Comparison of ENCODE assay signal across 5 cellular contexts in genomic region chr5:5666076-5666365, GRCh38.
"Had no signal": no experiment of that assay in that cellular context is flagged by ENCODE, and none has a peak within 500 bp of the region (broad histone marks: within the 10 kb centered on the region; RNA-seq: fewer than 3 reads in every experiment).

No MANE protein-coding gene starts in this region.

- H2AFZ ChIP-seq: GM23248 had no signal

- H3K36me3 ChIP-seq: HAP-1 had no signal

- H3K9ac ChIP-seq: GM23248 had no signal

- H3K27ac ChIP-seq: GM23248 had no signal

- H3K9me3 ChIP-seq: HAP-1 had no signal

- H3K4me1 Mint-ChIP-seq: IgD-negative memory B cell had no signal

- H3K27ac Mint-ChIP-seq: HFFc6, IgD-negative memory B cell had no signal

- H3K4me3 ChIP-seq: GM23248, HAP-1 had no signal

- H3K4me3 Mint-ChIP-seq: HFFc6, IgD-negative memory B cell had no signal

- DNase-seq: H7, HFFc6 had no signal
